Comparison of ENCODE assay signal across 8 cellular contexts in the genomic region with DNA sequence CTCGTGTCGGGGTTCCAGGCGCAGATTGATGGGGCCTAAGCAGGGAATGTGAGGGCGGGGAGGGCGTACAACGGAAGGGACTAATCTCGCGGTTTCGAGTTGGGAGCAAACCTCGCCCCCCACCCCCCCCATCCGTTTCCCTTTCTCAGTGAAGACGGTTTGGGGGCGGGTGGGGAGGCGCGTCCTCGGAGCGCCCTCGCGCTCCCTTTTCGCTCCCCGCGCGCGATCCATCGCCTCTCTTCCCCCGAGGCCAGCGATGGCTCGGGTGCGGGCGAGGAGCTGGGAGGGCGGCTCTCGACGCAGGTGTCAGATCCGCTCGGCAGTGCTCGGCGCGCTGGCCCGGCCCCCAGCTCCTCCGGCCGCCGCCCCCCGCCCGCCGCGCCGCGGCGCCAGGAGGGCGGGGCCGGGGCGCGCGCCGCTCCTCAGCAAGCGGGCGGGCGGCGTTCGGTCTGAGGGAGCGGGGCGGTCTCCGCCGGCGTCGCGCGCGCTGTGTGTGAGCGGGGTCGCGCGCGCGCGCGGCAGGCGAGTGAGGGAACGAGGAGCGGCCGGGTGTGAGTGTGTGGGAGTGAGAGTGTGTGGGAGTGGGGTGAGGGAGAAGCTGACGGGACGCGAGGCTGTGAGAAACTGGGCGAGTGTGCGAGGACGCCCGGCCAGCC. TPM values are rescaled to one million over a fixed set of nuclear protein-coding genes. Genes with fewer than 3 reads are reported as not detected.
DNase-seq lines count a peak whose midpoint lies in the region; ATAC-seq and TF ChIP-seq lines count a peak whose summit lies in the region.

A gene with protein sequence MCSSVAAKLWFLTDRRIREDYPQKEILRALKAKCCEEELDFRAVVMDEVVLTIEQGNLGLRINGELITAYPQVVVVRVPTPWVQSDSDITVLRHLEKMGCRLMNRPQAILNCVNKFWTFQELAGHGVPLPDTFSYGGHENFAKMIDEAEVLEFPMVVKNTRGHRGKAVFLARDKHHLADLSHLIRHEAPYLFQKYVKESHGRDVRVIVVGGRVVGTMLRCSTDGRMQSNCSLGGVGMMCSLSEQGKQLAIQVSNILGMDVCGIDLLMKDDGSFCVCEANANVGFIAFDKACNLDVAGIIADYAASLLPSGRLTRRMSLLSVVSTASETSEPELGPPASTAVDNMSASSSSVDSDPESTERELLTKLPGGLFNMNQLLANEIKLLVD (plus strand): TSS at position 516 of the 656 bp plus-strand sequence. CDS start 15,876 bp downstream, outside the sequence.

- no peak for TF ChIP-seq EP300 in suprapubic skin (IDR thresholded peaks at IDR 0.05)

- H3K27me3 ChIP-seq in suprapubic skin: no peaks in the 10 kb centered on the region

- peak within 1 kb of the TSS; percentile 98 for H3K4me3 ChIP-seq in SK-N-MC
- peak within 1 kb of the TSS; percentile 99 for H3K4me3 ChIP-seq in suprapubic skin

- H3K27ac ChIP-seq in SK-N-MC (peak within 1 kb of the TSS; percentile 74), suprapubic skin (peak within 1 kb of the TSS; percentile 94)

- H3K4me1 Mint-ChIP-seq in activated naive CD8-positive, alpha-beta T cell (ENCODE audit: low read depth): peaks cover 31% of the 10 kb centered on the region
- peaks cover 48% of the 10 kb centered on the region for H3K4me1 Mint-ChIP-seq in osteocyte (ENCODE audit: unreplicated experiment)

- intact Hi-C loops in head of caudate nucleus (cut with DNase I): loop anchor here (10.0 kb wide), 1 partner anchor 197 kb away; no protein-coding TSS in a partner anchor

- H3K4me1 ChIP-seq in suprapubic skin: peaks cover 41% of the 10 kb centered on the region

- peak within 1 kb of the TSS; percentile 91 for H3K9ac ChIP-seq in SK-N-MC (ENCODE audit: insufficient read length)

- peak within 1 kb of the TSS; percentile 94 for H3K4me3 Mint-ChIP-seq in activated naive CD8-positive, alpha-beta T cell
- H3K4me3 Mint-ChIP-seq in osteocyte (ENCODE audit: unreplicated experiment): peak within 1 kb of the TSS; percentile 94

- TF ChIP-seq CTCF in osteocyte (IDR thresholded peaks at IDR 0.05): no peak
- TF ChIP-seq CTCF in suprapubic skin (IDR thresholded peaks at IDR 0.05): no peak

- no peaks in the 10 kb centered on the region for H3K27me3 Mint-ChIP-seq in activated naive CD8-positive, alpha-beta T cell
- no peaks in the 10 kb centered on the region for H3K27me3 Mint-ChIP-seq in osteocyte (ENCODE audit: unreplicated experiment)

- H3K36me3 Mint-ChIP-seq in activated naive CD8-positive, alpha-beta T cell: peaks cover 2% of the 10 kb centered on the region
- H3K36me3 Mint-ChIP-seq in osteocyte (ENCODE audit: unreplicated experiment): no peaks in the 10 kb centered on the region

- WGBS in suprapubic skin: 3% methylated on average over 8 of the region's 88 CpGs

- TF ChIP-seq POLR2A in suprapubic skin (IDR thresholded peaks at IDR 0.05): peak in 1 of 2 donors; percentile 46

- peaks cover 13% of the 10 kb centered on the region; the same call in 1 of the 2 replicates for H3K36me3 ChIP-seq in SK-N-MC (ENCODE audit: insufficient read depth, low read length)
- no peaks in the 10 kb centered on the region for H3K36me3 ChIP-seq in suprapubic skin

- peak; percentile 89 for ATAC-seq in GM21737 (IDR thresholded peaks at IDR 0.05; ENCODE audit: unreplicated experiment)

- DNase-seq in DMS53 (lab: John Stamatoyannopoulos, UW): peak; percentile 98
- peak; percentile 65 for DNase-seq in LHCN-M2 (ENCODE audit: low read depth)
- no peak for DNase-seq in SK-N-MC (ENCODE audit: low read depth, low spot score)
- peak in 41 of 42 donors; percentile 46 to 94 (median 84) for DNase-seq in head of caudate nucleus
- peak; percentile 90 for DNase-seq in osteocyte (ENCODE audit: extremely low spot score, unreplicated experiment)
- peak; percentile 85 to 88 for DNase-seq in suprapubic skin (ENCODE audit: low spot score in 2 of 2)

- no peaks in the 10 kb centered on the region for H3K9me3 ChIP-seq in SK-N-MC (ENCODE audit: low read depth, low read length)
- H3K9me3 ChIP-seq in suprapubic skin: no peaks in the 10 kb centered on the region

- H3K27ac Mint-ChIP-seq in activated naive CD8-positive, alpha-beta T cell: peak within 1 kb of the TSS; percentile 88
- H3K27ac Mint-ChIP-seq in osteocyte (ENCODE audit: unreplicated experiment): peak within 1 kb of the TSS; percentile 92

- no peaks in the 10 kb centered on the region for H3K9me3 Mint-ChIP-seq in activated naive CD8-positive, alpha-beta T cell (ENCODE audit: low read depth)
- no peaks in the 10 kb centered on the region for H3K9me3 Mint-ChIP-seq in osteocyte (ENCODE audit: unreplicated experiment)

RNA-seq across cellular contexts. Expression of the gene that starts here (rescaled TPM):
- 15.7 and 20.0 TPM in 2 replicates for total RNA-seq in LHCN-M2 (2014; rRNA removed)
- polyA plus RNA-seq in LHCN-M2 (2012): 9.8 TPM
- 26.5 and 32.5 TPM in 2 replicates for total RNA-seq in osteocyte
- 10 to 100 TPM; 11.8 to 29.6 (median 14.4) TPM for total RNA-seq in suprapubic skin
